ENCODE assay signal across 18 cellular contexts in genomic region chr17:27490391-27490790, GRCh38.
"Had no signal": no experiment of that assay in that cellular context is flagged by ENCODE, and none has a peak within 500 bp of the region (broad histone marks: within the 10 kb centered on the region; RNA-seq: fewer than 3 reads in every experiment).

No MANE protein-coding gene starts in this region.

- ATAC-seq: gastroesophageal sphincter, left cardiac atrium, lower lobe of right lung had no signal

- H3K36me3 ChIP-seq: esophagus muscularis mucosa, gastroesophageal sphincter, left ventricle myocardium inferior, lower lobe of right lung, sigmoid colon, tibial artery had no signal

- H3K27me3 ChIP-seq: dorsolateral prefrontal cortex, esophagus muscularis mucosa, gastroesophageal sphincter, sigmoid colon, tibial artery had no signal

- H3K9me3 ChIP-seq: esophagus muscularis mucosa, gastroesophageal sphincter, left ventricle myocardium inferior, lower lobe of right lung, sigmoid colon, tibial artery had no signal

- DNase-seq: central memory CD4-positive, alpha-beta T cell; cortex of kidney; dorsolateral prefrontal cortex; effector CD8-positive, alpha-beta T cell; foreskin fibroblast; kidney; left cardiac atrium; left ventricle myocardium inferior; lower lobe of right lung; mesenchymal stem cell; midbrain; sigmoid colon; stimulated activated CD4-positive, alpha-beta T cell treated with anti-CD3 and anti-CD28 coated beads, Interleukin-12 subunit alpha, Interleukin-12 subunit beta, amount 100 ng/mL, for 4 hours; stimulated activated naive CD4-positive, alpha-beta T cell; tibial artery had no signal

- H3K27ac ChIP-seq: sigmoid colon had no signal

- H3K4me3 ChIP-seq: dorsolateral prefrontal cortex, esophagus muscularis mucosa, gastroesophageal sphincter, left ventricle myocardium inferior, lower lobe of right lung, sigmoid colon, skin epidermis, tibial artery had no signal
